ENCODE assay signal across 29 cellular contexts in the genomic region with DNA sequence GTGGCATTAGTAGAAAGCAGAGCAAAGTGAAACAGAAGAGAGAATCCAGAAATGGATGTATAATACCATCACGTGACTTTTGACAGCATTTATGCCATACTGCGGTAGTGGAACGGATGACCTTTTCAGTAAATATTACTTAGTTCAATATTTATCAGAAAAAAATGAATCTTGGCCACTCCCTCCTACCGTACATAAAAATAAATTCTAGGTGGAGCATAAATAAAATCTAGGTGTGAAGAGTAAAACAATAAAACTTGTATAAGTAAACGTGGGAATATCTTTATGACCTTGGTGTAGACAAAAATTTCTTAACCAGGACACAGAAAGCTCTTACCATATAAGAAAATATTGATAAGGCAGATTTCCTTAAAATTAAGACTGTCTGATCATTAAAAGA.
"Had no signal": no experiment of that assay in that cellular context is flagged by ENCODE, and none has a peak within 500 bp of the region (broad histone marks: within the 10 kb centered on the region; RNA-seq: fewer than 3 reads in every experiment).

No MANE protein-coding gene starts in this region.

- DNase-seq: activated B cell treated with CpG ODN at 0.5 μM for 24 hours; activated CD4-positive, alpha-beta T cell treated with anti-CD3 and anti-CD28 coated beads for 48 hours; activated CD4-positive, alpha-beta T cell treated with anti-CD3 and anti-CD28 coated beads, Interleukin-2, amount 50 U/mL, for 1 hour; activated CD4-positive, alpha-beta T cell treated with anti-CD3 and anti-CD28 coated beads, Interleukin-2, amount 50 U/mL, for 48 hours; activated CD8-positive, alpha-beta memory T cell treated with anti-CD3 and anti-CD28 coated beads for 24 hours; activated CD8-positive, alpha-beta T cell treated with anti-CD3 and anti-CD28 coated beads for 36 hours; activated effector memory CD4-positive, alpha-beta T cell treated with anti-CD3 and anti-CD28 coated beads, Interleukin-2, amount 50 U/mL, for 16 hours; activated naive CD4-positive, alpha-beta T cell treated with anti-CD3 and anti-CD28 coated beads for 36 hours; activated naive CD8-positive, alpha-beta T cell treated with anti-CD3 and anti-CD28 coated beads, Interleukin-2, amount 10 ng/mL, durations not matched to agents 7 days and 5 days; activated T-cell treated with anti-CD3 and anti-CD28 coated beads, Interleukin-2, amount 50 U/mL, for 4 hours; amniotic stem cell; anterior cingulate cortex; brain microvascular endothelial cell; dorsolateral prefrontal cortex; effector memory CD4-positive, alpha-beta T cell; endodermal cell; foreskin fibroblast; SW 1271; T-cell; T-helper 9 cell; WERI-Rb-1 had no signal

- H3K27me3 Mint-ChIP-seq: activated B cell treated with CpG ODN at 0.5 μM for 24 hours; activated CD8-positive, alpha-beta T cell treated with anti-CD3 and anti-CD28 coated beads for 36 hours; activated naive CD4-positive, alpha-beta T cell treated with anti-CD3 and anti-CD28 coated beads, Interleukin-2, amount 50 U/mL, for 24 hours; activated naive CD8-positive, alpha-beta T cell treated with anti-CD3 and anti-CD28 coated beads, Interleukin-2, amount 10 ng/mL, durations not matched to agents 7 days and 5 days; central memory CD8-positive, alpha-beta T cell; dendritic cell treated with granulocyte-macrophage colony-stimulating factor and Interleukin-4, amounts not matched to agents 40 ng/mL and 50 ng/mL, for 4 days; T-cell had no signal

- ATAC-seq: activated CD4-positive, CD25-positive, alpha-beta regulatory T cell treated with anti-CD3 and anti-CD28 coated beads, Interleukin-2, amount 50 U/mL, for 24 hours; activated CD8-positive, alpha-beta T cell treated with anti-CD3 and anti-CD28 coated beads for 36 hours; activated T-cell treated with anti-CD3 and anti-CD28 coated beads, Interleukin-2, amount 50 U/mL, for 4 hours; esophagus mucosa; T-cell had no signal

- H3K27ac Mint-ChIP-seq: activated B cell treated with CpG ODN at 0.5 μM for 24 hours; activated CD8-positive, alpha-beta T cell treated with anti-CD3 and anti-CD28 coated beads for 36 hours; activated naive CD4-positive, alpha-beta T cell treated with anti-CD3 and anti-CD28 coated beads for 36 hours; activated naive CD4-positive, alpha-beta T cell treated with anti-CD3 and anti-CD28 coated beads, Interleukin-2, amount 50 U/mL, for 24 hours; activated naive CD8-positive, alpha-beta T cell treated with anti-CD3 and anti-CD28 coated beads, Interleukin-2, amount 10 ng/mL, durations not matched to agents 7 days and 5 days; activated T-helper 2 cell treated with anti-CD3 and anti-CD28 coated beads, Interferon-gamma antibody, Interleukin-2, Interleukin-4, amounts not matched to agents 10 μg/mL and 5 μg/mL and 100 μg/mL, durations not matched to agents 14 hours and 24 hours and 36 hours; dendritic cell treated with granulocyte-macrophage colony-stimulating factor and Interleukin-4, amounts not matched to agents 40 ng/mL and 50 ng/mL, for 4 days; endodermal cell; T-cell; T-helper 1 cell treated with Interleukin-12 subunit alpha and Interleukin-12 subunit beta and Interleukin-4 antibody, amounts not matched to agents 30 μg/mL and 1 μg/mL, for 36 hours had no signal

- H3K4me3 ChIP-seq: coronary artery, dorsolateral prefrontal cortex had no signal

- H3K9me3 Mint-ChIP-seq: activated naive CD4-positive, alpha-beta T cell treated with anti-CD3 and anti-CD28 coated beads, Interleukin-2, amount 50 U/mL, for 24 hours had no signal

- H3K4me3 Mint-ChIP-seq: activated B cell treated with CpG ODN at 0.5 μM for 24 hours; activated CD8-positive, alpha-beta T cell treated with anti-CD3 and anti-CD28 coated beads for 36 hours; activated naive CD4-positive, alpha-beta T cell treated with anti-CD3 and anti-CD28 coated beads for 36 hours; activated naive CD4-positive, alpha-beta T cell treated with anti-CD3 and anti-CD28 coated beads, Interleukin-2, amount 50 U/mL, for 24 hours; activated naive CD8-positive, alpha-beta T cell treated with anti-CD3 and anti-CD28 coated beads, Interleukin-2, amount 10 ng/mL, durations not matched to agents 7 days and 5 days; activated T-cell treated with anti-CD3 and anti-CD28 coated beads, Interleukin-2, amount 50 U/mL, for 4 hours; central memory CD8-positive, alpha-beta T cell; dendritic cell treated with granulocyte-macrophage colony-stimulating factor and Interleukin-4, amounts not matched to agents 40 ng/mL and 50 ng/mL, for 4 days; endodermal cell; T-cell; T-helper 1 cell treated with Interleukin-12 subunit alpha and Interleukin-12 subunit beta and Interleukin-4 antibody, amounts not matched to agents 30 μg/mL and 1 μg/mL, for 36 hours had no signal
